ENCODE assay signal across 8 cellular contexts in the genomic region with DNA sequence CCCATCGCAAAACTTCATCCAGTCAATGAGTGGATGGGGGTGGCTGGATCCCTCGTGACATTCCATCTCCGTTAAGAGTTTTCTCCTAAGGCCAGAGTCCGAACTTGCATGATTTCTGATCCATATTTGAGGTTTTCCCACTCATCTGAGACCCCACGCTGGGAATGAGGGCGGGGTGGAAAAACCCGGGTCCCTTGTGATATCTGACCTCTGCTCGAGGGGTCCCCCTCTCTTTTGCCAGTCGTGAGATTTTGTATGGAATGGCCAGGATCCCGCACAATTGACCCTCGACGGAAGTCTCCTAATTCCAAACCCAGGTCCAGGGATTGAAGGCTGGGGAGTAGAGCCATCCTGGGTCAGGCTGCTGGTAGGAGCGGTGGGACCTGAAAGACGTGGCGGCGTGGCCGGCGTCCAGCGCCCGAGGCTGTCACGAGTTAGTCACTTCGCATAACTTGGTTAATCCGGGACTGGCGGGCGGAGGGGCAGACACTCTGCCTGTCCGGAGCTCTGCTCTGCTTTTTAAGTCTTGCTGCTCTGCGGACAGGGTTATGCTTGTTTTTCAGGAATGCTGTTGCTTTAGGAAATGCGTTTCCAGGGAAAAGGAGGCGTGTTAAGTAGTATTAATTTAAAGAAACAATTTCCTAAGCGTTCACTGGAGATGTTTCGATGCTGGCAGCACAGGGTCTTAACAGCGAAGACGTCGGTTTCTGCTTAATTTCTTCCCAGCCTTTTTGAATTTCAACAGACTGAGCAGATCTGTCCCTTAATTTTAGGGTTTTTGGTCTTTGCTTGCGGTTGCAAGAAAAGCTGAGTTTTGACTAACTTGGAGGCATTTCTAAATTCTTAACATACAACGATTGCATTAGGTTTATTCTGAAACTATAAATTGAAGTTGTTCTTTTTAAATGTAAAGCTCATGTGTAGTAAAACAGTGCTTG. TPM values are rescaled to one million over a fixed set of nuclear protein-coding genes. Genes with fewer than 3 reads are reported as not detected.
A peak's percentile ranks its signal among the peaks of the same experiment; 100 is the strongest.
DNase-seq lines count a peak whose midpoint lies in the region; ATAC-seq and TF ChIP-seq lines count a peak whose summit lies in the region.

No MANE protein-coding gene starts in this region.

- H3K36me3 ChIP-seq in DND-41 (ENCODE audit: insufficient read depth, low read length), result no peaks in the 10 kb centered on the region; the same call in 1 of the 2 replicates
- H3K36me3 ChIP-seq in GM23248 (ENCODE audit: low read depth), result no peaks in the 10 kb centered on the region

- H3K9ac ChIP-seq in DND-41 (ENCODE audit: low read depth, low read length), result peak overlapping the region; percentile 87
- H3K9ac ChIP-seq in GM23248, result peak overlapping the region; percentile 100

- H3K4me1 ChIP-seq in DND-41 (ENCODE audit: insufficient read depth, low read length), result peaks cover 37% of the 10 kb centered on the region
- H3K4me1 ChIP-seq in GM23248 (ENCODE audit: insufficient read depth), result peaks cover 34% of the 10 kb centered on the region

- H4K20me1 ChIP-seq in DND-41 (ENCODE audit: insufficient read depth, low read length) (peaks cover 29% of the 10 kb centered on the region; the same call in 1 of the 2 replicates), GM23248 (ENCODE audit: insufficient read depth) (peaks cover 13% of the 10 kb centered on the region; the same call in 1 of the 2 replicates)

- H2AFZ ChIP-seq in DND-41 (ENCODE audit: low read depth, low read length) (peak overlapping the region; percentile 100), GM23248 (peak overlapping the region; percentile 92)

- no peaks in the 10 kb centered on the region for H3K9me2 ChIP-seq in GM23248 (ENCODE audit: insufficient read depth)

- H3K27ac ChIP-seq in DND-41 (ENCODE audit: low read length) (peak overlapping the region; percentile 96), GM23248 (peak overlapping the region; percentile 99)

- H3K4me2 ChIP-seq in DND-41 (ENCODE audit: insufficient read depth, low read length) (peak overlapping the region; percentile 96), GM23248 (ENCODE audit: unreplicated experiment) (peak overlapping the region; percentile 92)

- H3K79me2 ChIP-seq in DND-41 (ENCODE audit: insufficient read depth, low read length) (peaks cover 61% of the 10 kb centered on the region), GM23248 (ENCODE audit: insufficient read depth) (peaks cover 58% of the 10 kb centered on the region)

- H3K9me3 Mint-ChIP-seq in naive B cell, result no peaks in the 10 kb centered on the region

- H3K9me3 ChIP-seq in DND-41 (ENCODE audit: insufficient read depth, low read length, severe bottlenecking) (no peaks in the 10 kb centered on the region), GM23248 (ENCODE audit: low read depth) (no peaks in the 10 kb centered on the region)

- 0 to 1% methylated on average over 36 of the region's 36 CpGs for WGBS in GM23248 (ENCODE audit: low coverage in 1 of 2, low lambda C conversion rate in 2 of 2, missing lambda C conversion rate in 2 of 2), 2 experiments

- in situ Hi-C loops in GM23248 (cut with MboI), result no loop called here

- TF ChIP-seq CTCF in DND-41 (IDR thresholded peaks at IDR 0.05; ENCODE audit: borderline replicate concordance, extremely low read depth, low read length, poor library complexity, severe bottlenecking) (no peak), fibroblast of mammary gland (conservative IDR thresholded peaks at IDR 0.05; ENCODE audit: control insufficient read depth, insufficient read depth, low read depth, low read length) (no peak)

- ATAC-seq in DND-41 (ENCODE audit: insufficient read depth, low read depth) (no peak), naive B cell (ENCODE audit: low read depth in 2 of 2) (no peak), GM19455 (IDR thresholded peaks at IDR 0.05; ENCODE audit: unreplicated experiment) (no peak)

- H3K4me3 ChIP-seq in DND-41 (ENCODE audit: low read depth in 1 of 2, low read length in 2 of 2) (peak overlapping the region; percentile 71 to 88), GM23248 (peak overlapping the region; percentile 86), fibroblast of mammary gland (ENCODE audit: control insufficient read depth, low read depth, low read length) (peak overlapping the region; percentile 81)

- peaks cover 26 to 64% (median 45%) of the 10 kb centered on the region in 3 donors for H3K4me1 Mint-ChIP-seq in naive B cell

- H3K27me3 Mint-ChIP-seq in naive B cell, result no peaks in the 10 kb centered on the region

- H3K27me3 ChIP-seq in DND-41 (ENCODE audit: insufficient read depth, low read length, poor library complexity), result no peaks in the 10 kb centered on the region
- no peaks in the 10 kb centered on the region for H3K27me3 ChIP-seq in GM23248 (replicated peaks; ENCODE audit: insufficient read depth)

- H3K36me3 Mint-ChIP-seq in naive B cell, result no peaks in the 10 kb centered on the region

- DNase-seq in DND-41 (peak; percentile 23), GM23248 (peak; percentile 93), NCI-H526 (lab: John Stamatoyannopoulos, UW) (peak; percentile 20 to 48), activated T-helper 1 cell treated with Interleukin-2 at 50 U/mL for 16 hours (ENCODE audit: low read depth) (peak; percentile 3), fibroblast of mammary gland (ENCODE audit: low read depth) (peak; percentile 83), naive B cell (peak; percentile 11), stromal cell of bone marrow (ENCODE audit: low read depth) (peak; percentile 63)

- H3K4me3 Mint-ChIP-seq in naive B cell, result peak overlapping the region; percentile 94 to 99 (median 97)

- peaks cover 19% of the 10 kb centered on the region; the same call in 1 of the 2 replicates for H3F3A ChIP-seq in GM23248 (ENCODE audit: insufficient read depth)

- H3K27ac Mint-ChIP-seq in naive B cell, result peak overlapping the region; percentile 96 to 99 (median 96)

RNA-seq across cellular contexts. Expression of a gene that starts 1.0 kb away (rescaled TPM):
- total RNA-seq in GM23248 (2014; rRNA removed; shearing (Covaris generic)), result 34.5 and 41.6 TPM in 2 replicates
- polyA plus RNA-seq in GM23248 (2016; fragmentation: Nextera tagmentation; extraction: Ambion mirVana), result 52.1 and 60.0 TPM in 2 replicates
- 10 to 100 TPM in 2 of 6 donors, 1 to 10 TPM in 4; 4.2 to 30.3 (median 8.5) TPM for polyA plus RNA-seq in naive B cell (ENCODE audit: low read depth in 6 of 6)

Comparison
In these comparisons a context has a peak if more than half of its experiments do, and no peak if none do; other contexts are left out.
1. DNase-seq: peak in every context shown above with its lines; median percentile 93 in GM23248; 83 in fibroblast of mammary gland; 63 in stromal cell of bone marrow; 34 in NCI-H526; 23 in DND-41; 11 in naive B cell; 3 in activated T-helper 1 cell treated with Interleukin-2 at 50 U/mL for 16 hours.